In the genomic region with DNA sequence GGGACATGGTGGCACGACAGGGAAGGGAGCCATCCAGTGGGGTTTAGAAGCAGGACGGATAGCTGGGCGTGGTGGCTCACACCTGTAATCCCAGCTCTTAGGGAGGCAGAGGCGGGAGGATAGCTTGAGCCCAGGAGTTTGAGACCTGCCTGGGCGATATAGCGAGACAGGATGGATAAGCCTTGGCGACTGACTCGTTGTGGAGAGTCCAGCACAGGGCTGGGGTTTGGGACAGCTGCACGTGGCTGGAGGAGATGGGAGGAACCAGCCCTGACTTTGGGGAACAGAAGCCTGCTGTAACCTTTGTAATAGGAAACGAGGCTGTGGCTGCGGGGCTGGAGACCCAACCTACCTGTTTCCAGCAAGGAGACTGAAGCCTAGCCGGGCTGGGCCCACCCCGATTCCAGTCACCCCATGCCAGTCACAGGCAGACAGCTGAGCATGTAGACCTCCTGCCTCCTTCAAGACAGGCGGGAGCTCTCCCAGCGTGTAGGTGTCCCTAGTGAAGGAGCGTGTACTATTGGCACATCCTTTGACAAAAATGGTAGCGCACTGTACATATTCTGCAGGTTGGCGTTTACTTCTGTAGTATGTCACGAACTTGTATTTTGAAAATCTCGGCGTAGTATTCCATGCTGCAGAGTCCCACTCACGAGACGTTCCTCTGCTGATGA, we compare ENCODE assay signal across 22 cellular contexts. TPM values are rescaled to one million over a fixed set of nuclear protein-coding genes. Genes with fewer than 3 reads are reported as not detected.
"Had no signal": no experiment of that assay in that cellular context is flagged by ENCODE, and none has a peak within 500 bp of the region (broad histone marks: within the 10 kb centered on the region; RNA-seq: fewer than 3 reads in every experiment).

No MANE protein-coding gene starts in this region.

- ATAC-seq: effector memory CD8-positive, alpha-beta T cell; lower lobe of right lung; right lobe of liver; stimulated activated effector memory CD8-positive, alpha-beta T cell treated with anti-CD3 and anti-CD28 coated beads, Interleukin-12 subunit alpha, Interleukin-12 subunit beta, amount 100 ng/mL, for 72 hours had no signal

- H3K4me1 ChIP-seq: lower lobe of right lung, right lobe of liver, upper lobe of left lung had no signal

- H3K4me3 ChIP-seq: cardiac muscle cell, lower lobe of right lung, right lobe of liver, thoracic aorta, upper lobe of left lung had no signal

- H3K27ac Mint-ChIP-seq: activated CD4-positive, alpha-beta T cell treated with anti-CD3 and anti-CD28 coated beads, Interleukin-2, amount 10 ng/mL, durations not matched to agents 24 days and 14 days; activated naive CD8-positive, alpha-beta T cell treated with anti-CD3 and anti-CD28 coated beads, Interleukin-2, amount 10 ng/mL, durations not matched to agents 7 days and 5 days; stimulated activated effector memory CD8-positive, alpha-beta T cell treated with anti-CD3 and anti-CD28 coated beads, Interleukin-12 subunit alpha, Interleukin-12 subunit beta, amount 100 ng/mL, for 72 hours had no signal

- FAIRE-seq: small intestine had no signal

- H3K27ac ChIP-seq: cardiac muscle cell, lower lobe of right lung, right lobe of liver, thoracic aorta, upper lobe of left lung had no signal

- H3K27me3 ChIP-seq: cardiac muscle cell, right lobe of liver, upper lobe of left lung had no signal

- H3K4me3 Mint-ChIP-seq: activated CD4-positive, alpha-beta T cell treated with anti-CD3 and anti-CD28 coated beads, Interleukin-2, amount 10 ng/mL, durations not matched to agents 24 days and 14 days; activated naive CD8-positive, alpha-beta T cell treated with anti-CD3 and anti-CD28 coated beads, Interleukin-2, amount 10 ng/mL, durations not matched to agents 7 days and 5 days; effector memory CD8-positive, alpha-beta T cell; nephron; stimulated activated effector memory CD8-positive, alpha-beta T cell treated with anti-CD3 and anti-CD28 coated beads, Interleukin-12 subunit alpha, Interleukin-12 subunit beta, amount 100 ng/mL, for 72 hours had no signal

- DNase-seq: activated CD4-positive, alpha-beta T cell treated with anti-CD3 and anti-CD28 coated beads, Interleukin-2, amount 10 ng/mL, durations not matched to agents 24 days and 14 days; activated CD8-positive, alpha-beta memory T cell treated with anti-CD3 and anti-CD28 coated beads, Interleukin-2, amount 50 U/mL, for 48 hours; activated naive CD8-positive, alpha-beta T cell treated with anti-CD3 and anti-CD28 coated beads, Interleukin-2, amount 10 ng/mL, durations not matched to agents 7 days and 5 days; amygdala; effector memory CD8-positive, alpha-beta T cell; hippocampal formation; islet precursor cell; left colon; lower lobe of right lung; right lobe of liver; small intestine; stimulated activated CD4-positive, alpha-beta T cell treated with anti-CD3 and anti-CD28 coated beads, Interleukin-15, amount 100 ng/mL, for 24 hours; stimulated activated CD4-positive, alpha-beta T cell treated with anti-CD3 and anti-CD28 coated beads, Interleukin-2, amount 100 ng/mL, for 48 hours; T-helper 1 cell; upper lobe of left lung had no signal

- H3K27me3 Mint-ChIP-seq: activated CD4-positive, alpha-beta T cell treated with anti-CD3 and anti-CD28 coated beads, Interleukin-2, amount 10 ng/mL, durations not matched to agents 24 days and 14 days; activated naive CD8-positive, alpha-beta T cell treated with anti-CD3 and anti-CD28 coated beads, Interleukin-2, amount 10 ng/mL, durations not matched to agents 7 days and 5 days; effector memory CD8-positive, alpha-beta T cell had no signal

- H3K9me3 Mint-ChIP-seq: activated CD4-positive, alpha-beta T cell treated with anti-CD3 and anti-CD28 coated beads, Interleukin-2, amount 10 ng/mL, durations not matched to agents 24 days and 14 days; activated naive CD8-positive, alpha-beta T cell treated with anti-CD3 and anti-CD28 coated beads, Interleukin-2, amount 10 ng/mL, durations not matched to agents 7 days and 5 days; effector memory CD8-positive, alpha-beta T cell; nephron; stimulated activated effector memory CD8-positive, alpha-beta T cell treated with anti-CD3 and anti-CD28 coated beads, Interleukin-12 subunit alpha, Interleukin-12 subunit beta, amount 100 ng/mL, for 72 hours had no signal

RNA-seq across cellular contexts. Expression of gene TMC4, which starts 21.5 kb away (rescaled TPM):
- total RNA-seq: dermis microvascular lymphatic vessel endothelial cell, fibroblast of villous mesenchyme, glomerular endothelial cell had no signal
